Comparison of ENCODE assay signal across 9 cellular contexts in genomic region chr11:73342633-73343032, GRCh38. TPM values are rescaled to one million over a fixed set of nuclear protein-coding genes. Genes with fewer than 3 reads are reported as not detected.
A peak's percentile ranks its signal among the peaks of the same experiment; 100 is the strongest.
DNase-seq lines count a peak whose midpoint lies in the region; ATAC-seq and TF ChIP-seq lines count a peak whose summit lies in the region.
"Had no signal": no experiment of that assay in that cellular context is flagged by ENCODE, and none has a peak within 500 bp of the region (broad histone marks: within the 10 kb centered on the region; RNA-seq: fewer than 3 reads in every experiment).

No MANE protein-coding gene starts in this region.

- CTCF ChIA-PET in Panc1 (lab: Charles Lee), result interaction anchor here (1.0 to 1.7 kb wide), 2 partner anchors 8 to 10 kb away, joined by 3 to 4 read pairs; no protein-coding TSS in a partner anchor
- CTCF ChIA-PET in activated naive CD4-positive, alpha-beta T cell treated with anti-CD3 and anti-CD28 coated beads, Interleukin-2, amount 10 ng/mL, durations not matched to agents 7 days and 5 days (lab: Charles Lee), result no interaction called here

- H3K27me3 ChIP-seq in Panc1 (ENCODE audit: control insufficient read depth, insufficient read depth, low read length) (no peaks in the 10 kb centered on the region), ovary (no peaks in the 10 kb centered on the region)

- H3K4me3 Mint-ChIP-seq in activated naive CD4-positive, alpha-beta T cell treated with anti-CD3 and anti-CD28 coated beads, Interleukin-2, amount 10 ng/mL, durations not matched to agents 7 days and 5 days, result no peak overlapping the region

- H3K4me1 Mint-ChIP-seq in activated naive CD4-positive, alpha-beta T cell treated with anti-CD3 and anti-CD28 coated beads, Interleukin-2, amount 10 ng/mL, durations not matched to agents 7 days and 5 days, result no peaks in the 10 kb centered on the region

- peak overlapping the region; percentile 20 to 34 for H3K4me3 ChIP-seq in Panc1 (ENCODE audit: low read depth in 2 of 2, low read length in 2 of 2)
- peak overlapping the region; percentile 38 for H3K4me3 ChIP-seq in ovary

- H3K36me3 ChIP-seq in Panc1 (ENCODE audit: control insufficient read depth, insufficient read depth, low read length), result no peaks in the 10 kb centered on the region
- H3K36me3 ChIP-seq in ovary, result no peaks in the 10 kb centered on the region

- TF ChIP-seq CTCF in Panc1 (IDR thresholded peaks at IDR 0.05) (no peak; the same call in 1 of the 2 replicates), ovary (IDR thresholded peaks at IDR 0.05) (no peak)

- H3K9me3 ChIP-seq in Panc1 (ENCODE audit: control insufficient read depth, insufficient read depth, low read depth, low read length), result no peaks in the 10 kb centered on the region
- H3K9me3 ChIP-seq in ovary, result no peaks in the 10 kb centered on the region

- WGBS in ovary, 3 donors, result 3 to 15% (median 3%) methylated on average over 23 to 54 of the region's 54 CpGs

- in situ Hi-C loops in Panc1 (cut with HindIII; ENCODE audit: low pct_unique_long_range_greater_than_20kb, low sequenced_read_pairs), result no loop called here

- H3K27ac Mint-ChIP-seq in activated naive CD4-positive, alpha-beta T cell treated with anti-CD3 and anti-CD28 coated beads, Interleukin-2, amount 10 ng/mL, durations not matched to agents 7 days and 5 days, result no peak overlapping the region

- ATAC-seq in Panc1 (peak; percentile 47; the same call in 1 of the 2 replicates), left cardiac atrium (peak; percentile 24 to 66), GM21717 (IDR thresholded peaks at IDR 0.05; ENCODE audit: unreplicated experiment) (no peak)

- no TSS peak for BruUV-seq in Panc1 (replicated peaks; lab: Mats Ljungman, UMichigan)

- no peak for TF ChIP-seq EP300 in ovary (IDR thresholded peaks at IDR 0.05)

- DNase-seq in DMS53 treated with DMSO at 0.1 percent for 48 hours (lab: John Stamatoyannopoulos, UW; ENCODE audit: unreplicated experiment) (peak; percentile 50), Panc1 (ENCODE audit: low read depth, low spot score) (no peak), left cardiac atrium (no peak), ovary (no peak), AG08395 (ENCODE audit: low spot score) (no peak), GM19240 (ENCODE audit: insufficient read length, low spot score) (no peak)
- no peak for DNase-seq in activated naive CD4-positive, alpha-beta T cell treated with anti-CD3 and anti-CD28 coated beads, Interleukin-2, amount 10 ng/mL, durations not matched to agents 7 days and 5 days

- intact Hi-C loops in Panc1 (cut with micrococcal nuclease; ENCODE audit: unreplicated experiment), result no loop called here
- intact Hi-C loops in left cardiac atrium (cut with DNase I), result no loop called here
- intact Hi-C loops in ovary (cut with DNase I), result no loop called here

- TF ChIP-seq POLR2A in ovary (IDR thresholded peaks at IDR 0.05), result no peak

- H3K27me3 Mint-ChIP-seq in activated naive CD4-positive, alpha-beta T cell treated with anti-CD3 and anti-CD28 coated beads, Interleukin-2, amount 10 ng/mL, durations not matched to agents 7 days and 5 days, result peaks cover 21% of the 10 kb centered on the region

- H3K4me1 ChIP-seq in Panc1 (ENCODE audit: control insufficient read depth, insufficient read depth, low read length) (peaks cover 6% of the 10 kb centered on the region), ovary (ENCODE audit: insufficient read depth) (peaks cover 12% of the 10 kb centered on the region)

- H3K27ac ChIP-seq in Panc1 (ENCODE audit: low read length), result no peak overlapping the region
- H3K27ac ChIP-seq in ovary, result no peak overlapping the region
- H3K27ac ChIP-seq: epithelial cell of prostate had no signal

- no peaks in the 10 kb centered on the region for H3K9me3 Mint-ChIP-seq in activated naive CD4-positive, alpha-beta T cell treated with anti-CD3 and anti-CD28 coated beads, Interleukin-2, amount 10 ng/mL, durations not matched to agents 7 days and 5 days

- no peaks in the 10 kb centered on the region for H3K36me3 Mint-ChIP-seq in activated naive CD4-positive, alpha-beta T cell treated with anti-CD3 and anti-CD28 coated beads, Interleukin-2, amount 10 ng/mL, durations not matched to agents 7 days and 5 days

- POLR2A ChIA-PET in Panc1 (lab: Charles Lee), result no interaction called here

RNA-seq across cellular contexts. Expression of gene RELT, which starts 33.6 kb away (rescaled TPM):
- total RNA-seq in Panc1 (2021; ENCODE audit: unreplicated experiment) (11.3 TPM), left cardiac atrium (1 to 10 TPM; 4.3 to 8.3 TPM), ovary (1 to 10 TPM in 6 of 7 donors, under 1 TPM in 1; 0.95 to 4.7 (median 2.3) TPM)
- 5.9 TPM for polyA plus RNA-seq in Panc1 (2012; ENCODE audit: insufficient read length)
- polyA plus RNA-seq in ovary, result 1 to 10 TPM in 1 of 2 donors, under 1 TPM in 1; 0.38 to 1.1 TPM

RNA-seq across cellular contexts. Expression of gene ARHGEF17, which starts 34.6 kb away (rescaled TPM):
- total RNA-seq in Panc1 (2021; ENCODE audit: unreplicated experiment), result 43.2 TPM
- polyA plus RNA-seq in Panc1 (2012; ENCODE audit: insufficient read length), result 52.5 TPM
- 10 to 100 TPM; 42.2 to 53.2 TPM for total RNA-seq in left cardiac atrium
- total RNA-seq in ovary, result 10 to 100 TPM; 29.8 to 83.8 (median 46.7) TPM
- polyA plus RNA-seq in ovary, result 10 to 100 TPM; 21.0 to 38.0 TPM
